Comparison of ENCODE assay signal across 15 cellular contexts in the genomic region with DNA sequence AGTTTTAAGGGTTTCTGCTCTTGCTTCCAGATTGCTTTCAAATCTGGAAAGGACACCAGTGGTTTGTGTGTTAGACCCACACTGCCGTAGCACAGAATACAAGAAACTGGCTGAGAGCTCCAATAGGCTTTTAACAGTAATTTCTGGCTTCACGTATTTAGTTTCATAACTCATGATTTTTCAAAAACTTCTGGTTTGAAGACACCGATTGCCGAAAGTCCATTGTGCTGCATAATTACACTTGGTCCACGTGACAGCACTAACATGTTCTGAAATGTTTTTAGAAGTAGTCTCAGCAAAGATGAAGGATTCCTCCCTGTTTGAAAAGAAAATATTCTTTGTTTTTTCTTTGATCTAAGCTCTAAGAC. TPM values are rescaled to one million over a fixed set of nuclear protein-coding genes. Genes with fewer than 3 reads are reported as not detected.
DNase-seq lines count a peak whose midpoint lies in the region; ATAC-seq and TF ChIP-seq lines count a peak whose summit lies in the region.
"Had no signal": no experiment of that assay in that cellular context is flagged by ENCODE, and none has a peak within 500 bp of the region (broad histone marks: within the 10 kb centered on the region; RNA-seq: fewer than 3 reads in every experiment).

No MANE protein-coding gene starts in this region.

- H3K4me1 Mint-ChIP-seq in Caco-2 (ENCODE audit: low read depth, unreplicated experiment): peaks cover 25% of the 10 kb centered on the region
- peaks cover 4% of the 10 kb centered on the region for H3K4me1 Mint-ChIP-seq in CD8-positive, alpha-beta T cell (ENCODE audit: low read depth)

- H3K27me3 Mint-ChIP-seq in Caco-2 (ENCODE audit: insufficient read depth, unreplicated experiment): no peaks in the 10 kb centered on the region
- H3K27me3 Mint-ChIP-seq in CD8-positive, alpha-beta T cell (ENCODE audit: low read depth): peaks cover 38% of the 10 kb centered on the region

- no peak overlapping the region for H3K27ac Mint-ChIP-seq in Caco-2 (ENCODE audit: unreplicated experiment)
- H3K27ac Mint-ChIP-seq in CD8-positive, alpha-beta T cell: no peak overlapping the region
- H3K27ac Mint-ChIP-seq: activated T-cell treated with anti-CD3 and anti-CD28 coated beads, Interleukin-2, amount 50 U/mL, for 24 hours had no signal

- H3K27ac ChIP-seq in breast epithelium (peak overlapping the region; percentile 90 to 96), left lung (peak overlapping the region; percentile 18 to 19), skin epidermis (peak overlapping the region in 18 of 21 experiments; percentile 8 to 99 (median 84))
- no peak overlapping the region for H3K27ac ChIP-seq in CD8-positive, alpha-beta T cell (ENCODE audit: low read depth, low read length)

- DNase-seq in HCEC 1CT: peak; percentile 3
- no peak for DNase-seq in breast epithelium (ENCODE audit: low spot score in 2 of 2)
- DNase-seq in left lung: no peak
- DNase-seq in Caco-2: no peak
- no peak for DNase-seq in left lobe of liver (ENCODE audit: low spot score)
- DNase-seq in CD8-positive, alpha-beta T cell: no peak
- DNase-seq in H4 (ENCODE audit: low spot score): no peak
- DNase-seq: activated T-cell treated with anti-CD3 and anti-CD28 coated beads, Interleukin-2, amount 50 U/mL, for 24 hours; adrenal gland; AML-193; cortex of kidney; Kasumi-1; mucosa of descending colon; NCI-H1436 had no signal

- CTCF ChIA-PET in Caco-2 (lab: Charles Lee): interaction anchor here (1.7 kb wide), 1 partner anchor 145 kb away, joined by 6 read pairs; no protein-coding TSS in a partner anchor
- CTCF ChIA-PET in CD8-positive, alpha-beta T cell (lab: Charles Lee): no interaction called here

- H3K4me3 ChIP-seq in breast epithelium: peak overlapping the region; percentile 70 to 97 (median 89)
- peak overlapping the region in 1 of 2 donors; percentile 58 for H3K4me3 ChIP-seq in left lung
- H3K4me3 ChIP-seq in skin epidermis: peak overlapping the region in 3 of 7 experiments; percentile 6 to 73 (median 66)
- H3K4me3 ChIP-seq in Caco-2 (ENCODE audit: low read depth, low read length): no peak overlapping the region
- no peak overlapping the region for H3K4me3 ChIP-seq in CD8-positive, alpha-beta T cell (ENCODE audit: low read depth, low read length)
- H3K4me3 ChIP-seq: mucosa of descending colon had no signal

- ATAC-seq in left lung (no peak), left lobe of liver (no peak)
- no peak for ATAC-seq in CD8-positive, alpha-beta T cell
- ATAC-seq: mucosa of descending colon had no signal

- POLR2A ChIA-PET in Caco-2 (lab: Charles Lee): interaction anchor here (0.6 kb wide), 1 partner anchor 160 kb away, joined by 3 read pairs; no protein-coding TSS in a partner anchor
- POLR2A ChIA-PET in CD8-positive, alpha-beta T cell (lab: Charles Lee): interaction anchor here (1.5 kb wide), 1 partner anchor 10 kb away, joined by 3 read pairs; no protein-coding TSS in a partner anchor

- H3K9me3 Mint-ChIP-seq in Caco-2 (ENCODE audit: unreplicated experiment): no peaks in the 10 kb centered on the region
- H3K9me3 Mint-ChIP-seq in CD8-positive, alpha-beta T cell: no peaks in the 10 kb centered on the region
- H3K9me3 Mint-ChIP-seq: activated T-cell treated with anti-CD3 and anti-CD28 coated beads, Interleukin-2, amount 50 U/mL, for 24 hours had no signal

- H3K4me3 Mint-ChIP-seq in Caco-2 (ENCODE audit: unreplicated experiment): no peak overlapping the region
- H3K4me3 Mint-ChIP-seq in CD8-positive, alpha-beta T cell: no peak overlapping the region
- H3K4me3 Mint-ChIP-seq: activated T-cell treated with anti-CD3 and anti-CD28 coated beads, Interleukin-2, amount 50 U/mL, for 24 hours had no signal

- H3K36me3 ChIP-seq in breast epithelium (no peaks in the 10 kb centered on the region), left lung (no peaks in the 10 kb centered on the region), Caco-2 (ENCODE audit: control insufficient read depth, insufficient read depth, low read length) (no peaks in the 10 kb centered on the region; the same call in 1 of the 2 replicates)
- H3K36me3 ChIP-seq in CD8-positive, alpha-beta T cell (ENCODE audit: insufficient read depth, low read length): no peaks in the 10 kb centered on the region
- H3K36me3 ChIP-seq: adrenal gland had no signal

- intact Hi-C loops in breast epithelium (cut with DNase I; ENCODE audit: low total_unique reads): no loop called here
- intact Hi-C loops in left lung (cut with DNase I): no loop called here
- intact Hi-C loops in Caco-2 (cut with micrococcal nuclease; ENCODE audit: unreplicated experiment): no loop called here
- intact Hi-C loops in CD8-positive, alpha-beta T cell (cut with DNase I, micrococcal nuclease): no loop called here

- peaks cover 14% of the 10 kb centered on the region for H3K36me3 Mint-ChIP-seq in Caco-2 (ENCODE audit: insufficient read depth, unreplicated experiment)
- H3K36me3 Mint-ChIP-seq in CD8-positive, alpha-beta T cell: no peaks in the 10 kb centered on the region

- no TSS peak for BruUV-seq in Caco-2 (replicated peaks; lab: Mats Ljungman, UMichigan)

- TF ChIP-seq CTCF in breast epithelium (IDR thresholded peaks at IDR 0.05) (no peak), left lung (IDR thresholded peaks at IDR 0.05) (no peak), Caco-2 (IDR thresholded peaks at IDR 0.05; ENCODE audit: insufficient read depth in 1 of 2, low read depth in 1 of 2, low read length in 1 of 2, severe bottlenecking in 1 of 2, unreplicated experiment in 1 of 2) (no peak)
- TF ChIP-seq CTCF in CD8-positive, alpha-beta T cell (IDR thresholded peaks at IDR 0.05): no peak

- H3K4me1 ChIP-seq in breast epithelium: peaks cover 5 to 16% of the 10 kb centered on the region in 2 donors
- peaks cover 17 to 46% of the 10 kb centered on the region in 2 donors for H3K4me1 ChIP-seq in left lung
- peaks cover 39% of the 10 kb centered on the region for H3K4me1 ChIP-seq in Caco-2
- H3K4me1 ChIP-seq in CD8-positive, alpha-beta T cell (ENCODE audit: insufficient read depth, low read length): no peaks in the 10 kb centered on the region

- H3K9me3 ChIP-seq in breast epithelium (no peaks in the 10 kb centered on the region), left lung (no peaks in the 10 kb centered on the region), Caco-2 (no peaks in the 10 kb centered on the region)
- H3K9me3 ChIP-seq in CD8-positive, alpha-beta T cell (ENCODE audit: low read length): no peaks in the 10 kb centered on the region
- H3K9me3 ChIP-seq: adrenal gland, mucosa of descending colon had no signal

- no peaks in the 10 kb centered on the region for H3K27me3 ChIP-seq in breast epithelium
- peaks cover 0 to 36% of the 10 kb centered on the region in 2 donors for H3K27me3 ChIP-seq in left lung
- no peaks in the 10 kb centered on the region for H3K27me3 ChIP-seq in Caco-2 (replicated peaks; ENCODE audit: control insufficient read depth, insufficient read depth, low read length)
- H3K27me3 ChIP-seq in CD8-positive, alpha-beta T cell (ENCODE audit: insufficient read depth, low read length): no peaks in the 10 kb centered on the region
- H3K27me3 ChIP-seq: adrenal gland had no signal

- no peak for TF ChIP-seq POLR2A in breast epithelium (IDR thresholded peaks at IDR 0.05)

RNA-seq across cellular contexts. Expression of gene EGFR, which starts 3.8 kb away (rescaled TPM):
- total RNA-seq in breast epithelium (100 to 1,000 TPM in 1 of 3 donors, 10 to 100 TPM in 2; 61.9 to 164 (median 65.0) TPM), left lung (10 to 100 TPM; 76.5 to 79.3 TPM), Caco-2 (2022) (55.1 and 60.1 TPM in 2 replicates), left lobe of liver (90.5 TPM)
- not detected for total RNA-seq in CD8-positive, alpha-beta T cell
- total RNA-seq in H4 (2014; rRNA removed; shearing (Covaris generic)): 12.6 and 16.5 TPM in 2 replicates

Comparison
In these comparisons a context has a peak if more than half of its experiments do, and no peak if none do; other contexts are left out.
1. H3K4me3 ChIP-seq: peak in breast epithelium (3 of 3); none in Caco-2 (single experiment) and CD8-positive, alpha-beta T cell (single experiment).
2. RNA of gene EGFR, which starts 3.8 kb away (total RNA-seq): 90.5 TPM in left lobe of liver (single experiment), 76.5 to 79.3 TPM in left lung, 61.9 to 164 TPM in breast epithelium, 55.1 to 60.1 TPM in Caco-2 and 12.6 to 16.5 TPM in H4; not detected in CD8-positive, alpha-beta T cell; every median in the first group is over 10 times any median in the second.